ENCODE assay signal across 1 cellular context in genomic region chr15:101693199-101693598, GRCh38.
TF ChIP-seq lines count a peak whose summit lies in the region.

No MANE protein-coding gene starts in this region.

TF ChIP-seq in GM12878, 131 proteins besides CTCF, POLR2A, EP300 and RAD21:
- TF ChIP-seq MEF2B (IDR thresholded peaks at IDR 0.05; ENCODE audit: partially characterized antibody, poor library complexity, severe bottlenecking): peak; percentile 59
